In genomic region chr11:121236115-121237001, GRCh38 we compare ENCODE assay signal across 10 cellular contexts. TPM values are rescaled to one million over a fixed set of nuclear protein-coding genes. Genes with fewer than 3 reads are reported as not detected.
DNase-seq lines count a peak whose midpoint lies in the region; ATAC-seq and TF ChIP-seq lines count a peak whose summit lies in the region.
"Had no signal": no experiment of that assay in that cellular context is flagged by ENCODE, and none has a peak within 500 bp of the region (broad histone marks: within the 10 kb centered on the region; RNA-seq: fewer than 3 reads in every experiment).

No MANE protein-coding gene starts in this region.

- no peaks in the 10 kb centered on the region for H3K36me3 ChIP-seq in osteoblast (ENCODE audit: insufficient read depth, low read length)
- H3K36me3 ChIP-seq: heart left ventricle had no signal

- H3K27me3 ChIP-seq in osteoblast (ENCODE audit: insufficient read depth, low read length), result peaks cover 9% of the 10 kb centered on the region

- no peak overlapping the region for H3K27ac ChIP-seq in osteoblast (ENCODE audit: low read depth, low read length)

- ATAC-seq in GM19324 (IDR thresholded peaks at IDR 0.05; ENCODE audit: low FRiP score, unreplicated experiment) (peak; percentile 62), HG02938 (IDR thresholded peaks at IDR 0.05; ENCODE audit: unreplicated experiment) (peak; percentile 79)
- ATAC-seq: Panc1 had no signal

- no peak overlapping the region for H3K4me3 ChIP-seq in osteoblast (ENCODE audit: insufficient read depth, low read length)
- no peak overlapping the region for H3K4me3 ChIP-seq in lower leg skin (ENCODE audit: low read depth, poor library complexity, severe bottlenecking)
- H3K4me3 ChIP-seq: heart left ventricle had no signal

- TF ChIP-seq POLR2A in lower leg skin (IDR thresholded peaks at IDR 0.05), result no peak

- TF ChIP-seq CTCF in osteoblast (IDR thresholded peaks at IDR 0.05; ENCODE audit: extremely low read depth, low read depth, low read length) (no peak), lower leg skin (IDR thresholded peaks at IDR 0.05) (no peak)

- H2AFZ ChIP-seq in osteoblast (ENCODE audit: low read length), result no peak overlapping the region

- intact Hi-C loops in lower leg skin (cut with DNase I; ENCODE audit: low total_unique reads), result no loop called here

- no peaks in the 10 kb centered on the region for H3K9me3 ChIP-seq in osteoblast (ENCODE audit: low read depth, low read length)
- H3K9me3 ChIP-seq: heart left ventricle had no signal

- no peaks in the 10 kb centered on the region for H4K20me1 ChIP-seq in osteoblast (ENCODE audit: insufficient read depth, low read length)

- WGBS in lower leg skin, 2 donors, result 47 to 59% methylated on average over 15 of the region's 15 CpGs

- H3K4me2 ChIP-seq in osteoblast (ENCODE audit: insufficient read depth, low read length), result peak overlapping the region; percentile 50

- peaks cover 28% of the 10 kb centered on the region for H3K4me1 ChIP-seq in osteoblast (ENCODE audit: insufficient read depth, low read length)

- H3K79me2 ChIP-seq in osteoblast (ENCODE audit: insufficient read depth, low read length), result no peaks in the 10 kb centered on the region

- DNase-seq in SK-N-DZ (ENCODE audit: low spot score) (peak; percentile 31), osteoblast (ENCODE audit: insufficient read length, low spot score, missing footprints) (no peak), lower leg skin (ENCODE audit: low spot score in 2 of 2) (no peak), D341Med (ENCODE audit: low spot score) (no peak), RKO (ENCODE audit: low spot score) (no peak)
- no peak for DNase-seq in activated naive CD4-positive, alpha-beta T cell treated with Interleukin-2 at 50 U/mL for 16 hours
- DNase-seq: heart left ventricle had no signal

RNA-seq across cellular contexts. Expression of gene SC5D, which starts 56.2 kb away (rescaled TPM):
- polyA plus RNA-seq in SK-N-DZ (2014; cell fraction: cytosol; rRNA removed), result 17.2 and 21.5 TPM in 2 replicates
- polyA plus RNA-seq in SK-N-DZ (2014; cell fraction: nucleus; rRNA removed), result 10.2 and 14.9 TPM in 2 replicates
- total RNA-seq in osteoblast (63.7 and 93.7 TPM in 2 replicates), lower leg skin (10 to 100 TPM; 13.6 to 36.2 (median 33.4) TPM)
